Comparison of ENCODE assay signal across 8 cellular contexts in genomic region chr18:9673296-9674251, GRCh38. TPM values are rescaled to one million over a fixed set of nuclear protein-coding genes. Genes with fewer than 3 reads are reported as not detected.
DNase-seq lines count a peak whose midpoint lies in the region; ATAC-seq and TF ChIP-seq lines count a peak whose summit lies in the region.

No MANE protein-coding gene starts in this region.

- H3K27ac ChIP-seq in left ventricle myocardium inferior (replicated peaks) = peak overlapping the region; percentile 39

- no peak overlapping the region for H3K4me3 ChIP-seq in Caco-2 (ENCODE audit: low read depth, low read length)
- H3K4me3 ChIP-seq in left ventricle myocardium inferior = no peak overlapping the region

- CTCF ChIA-PET in Caco-2 (lab: Charles Lee) = interaction anchor here (0.6 to 2.7 kb wide), 13 partner anchors 10 to 466 kb away, joined by 3 to 21 read pairs (median 5); no protein-coding TSS in a partner anchor

- POLR2A ChIA-PET in Caco-2 (lab: Charles Lee) = interaction anchor here (0.5 to 1.2 kb wide), 15 partner anchors 10 to 747 kb away, joined by 3 to 9 read pairs (median 4); no protein-coding TSS in a partner anchor

- H3K4me1 Mint-ChIP-seq in Caco-2 (ENCODE audit: low read depth, unreplicated experiment) = peaks cover 26% of the 10 kb centered on the region
- H3K4me1 Mint-ChIP-seq in activated T-helper 17 cell treated with anti-CD3 and anti-CD28 coated beads, Interleukin-2, amount 50 U/mL, for 72 hours = peaks cover 5% of the 10 kb centered on the region

- H3K27ac Mint-ChIP-seq in Caco-2 (ENCODE audit: unreplicated experiment) = peak overlapping the region; percentile 96
- H3K27ac Mint-ChIP-seq in activated T-helper 17 cell treated with anti-CD3 and anti-CD28 coated beads, Interleukin-2, amount 50 U/mL, for 72 hours = peak overlapping the region; percentile 14

- H3K4me1 ChIP-seq in Caco-2 (peaks cover 5% of the 10 kb centered on the region), left ventricle myocardium inferior (peaks cover 7% of the 10 kb centered on the region)

- no peaks in the 10 kb centered on the region for H3K9me3 ChIP-seq in Caco-2
- H3K9me3 ChIP-seq in left ventricle myocardium inferior (replicated peaks) = peaks cover 7% of the 10 kb centered on the region

- TF ChIP-seq CTCF in Caco-2 (IDR thresholded peaks at IDR 0.05; ENCODE audit: insufficient read depth in 1 of 2, low read depth in 1 of 2, low read length in 1 of 2, severe bottlenecking in 1 of 2, unreplicated experiment in 1 of 2) (peak; percentile 18 to 46), left ventricle myocardium inferior (IDR thresholded peaks at IDR 0.05; ENCODE audit: borderline replicate concordance) (no peak)

- H3K36me3 ChIP-seq in Caco-2 (ENCODE audit: control insufficient read depth, insufficient read depth, low read length) (no peaks in the 10 kb centered on the region), left ventricle myocardium inferior (no peaks in the 10 kb centered on the region)

- peak; percentile 85 to 87 for DNase-seq in Caco-2
- peak; percentile 81 for DNase-seq in NCI-H2196 (lab: John Stamatoyannopoulos, UW; ENCODE audit: unreplicated experiment)
- no peak for DNase-seq in left ventricle myocardium inferior
- DNase-seq in stimulated activated CD4-positive, alpha-beta T cell treated with anti-CD3 and anti-CD28 coated beads, TNF-alpha, amount 100 ng/mL, for 48 hours (ENCODE audit: low read depth in 3 of 3) = peak in 2 of 3 donors; percentile 7 to 12
- no peak for DNase-seq in occipital lobe (lab: John Stamatoyannopoulos, UW)

- peak overlapping the region; percentile 67 for H3K4me3 Mint-ChIP-seq in Caco-2 (ENCODE audit: unreplicated experiment)
- H3K4me3 Mint-ChIP-seq in activated T-helper 17 cell treated with anti-CD3 and anti-CD28 coated beads, Interleukin-2, amount 50 U/mL, for 72 hours = no peak overlapping the region

- intact Hi-C loops in Caco-2 (cut with micrococcal nuclease; ENCODE audit: unreplicated experiment) (loop anchor here (1.0 to 5.0 kb wide), 5 partner anchors 26 to 98 kb away; partner anchors contain the start of gene RAB31), left ventricle myocardium inferior (cut with micrococcal nuclease) (no loop called here)

- H3K27me3 ChIP-seq in Caco-2 (replicated peaks; ENCODE audit: control insufficient read depth, insufficient read depth, low read length) = no peaks in the 10 kb centered on the region
- H3K27me3 ChIP-seq in left ventricle myocardium inferior (ENCODE audit: low read depth) = no peaks in the 10 kb centered on the region

- TSS peak; percentile 90 for BruUV-seq in Caco-2 (replicated peaks; lab: Mats Ljungman, UMichigan)

- no peaks in the 10 kb centered on the region for H3K9me3 Mint-ChIP-seq in Caco-2 (ENCODE audit: unreplicated experiment)
- no peaks in the 10 kb centered on the region for H3K9me3 Mint-ChIP-seq in activated T-helper 17 cell treated with anti-CD3 and anti-CD28 coated beads, Interleukin-2, amount 50 U/mL, for 72 hours

- peaks cover 4% of the 10 kb centered on the region for H3K36me3 Mint-ChIP-seq in Caco-2 (ENCODE audit: insufficient read depth, unreplicated experiment)
- no peaks in the 10 kb centered on the region for H3K36me3 Mint-ChIP-seq in activated T-helper 17 cell treated with anti-CD3 and anti-CD28 coated beads, Interleukin-2, amount 50 U/mL, for 72 hours (ENCODE audit: low read depth)

- ATAC-seq in GM18867 (IDR thresholded peaks at IDR 0.05; ENCODE audit: unreplicated experiment) (peak; percentile 98), HG02981 (IDR thresholded peaks at IDR 0.05; ENCODE audit: unreplicated experiment) (peak; percentile 99)
- peak; percentile 92 for ATAC-seq in activated T-helper 17 cell treated with anti-CD3 and anti-CD28 coated beads, Interleukin-2, amount 50 U/mL, for 72 hours (replicated peaks)

- H3K27me3 Mint-ChIP-seq in Caco-2 (ENCODE audit: insufficient read depth, unreplicated experiment) = no peaks in the 10 kb centered on the region
- H3K27me3 Mint-ChIP-seq in activated T-helper 17 cell treated with anti-CD3 and anti-CD28 coated beads, Interleukin-2, amount 50 U/mL, for 72 hours = peaks cover 9% of the 10 kb centered on the region

RNA-seq across cellular contexts. Expression of gene RAB31, which starts 34.5 kb away (rescaled TPM):
- 9.5 and 14.5 TPM in 2 replicates for total RNA-seq in Caco-2 (2022)
- total RNA-seq in activated T-helper 17 cell treated with anti-CD3 and anti-CD28 coated beads, Interleukin-2, amount 50 U/mL, for 72 hours = under 1 TPM; 0.08 to 0.69 TPM
- total RNA-seq in left ventricle myocardium inferior = 12.0 TPM
- total RNA-seq in occipital lobe = 27.6 TPM

RNA-seq across cellular contexts. Expression of gene PPP4R1, which starts 59.2 kb away (rescaled TPM):
- total RNA-seq in Caco-2 (2022) = 91.4 and 96.6 TPM in 2 replicates
- total RNA-seq in activated T-helper 17 cell treated with anti-CD3 and anti-CD28 coated beads, Interleukin-2, amount 50 U/mL, for 72 hours = 10 to 100 TPM; 28.9 to 47.6 TPM
- 53.5 TPM for total RNA-seq in left ventricle myocardium inferior
- 149 TPM for total RNA-seq in occipital lobe

Comparison
In these comparisons a context has a peak if more than half of its experiments do, and no peak if none do; other contexts are left out.
1. DNase-seq: peak in Caco-2 (2 of 2), NCI-H2196 (single experiment) and stimulated activated CD4-positive, alpha-beta T cell treated with anti-CD3 and anti-CD28 coated beads, TNF-alpha, amount 100 ng/mL, for 48 hours (2 of 3); none in left ventricle myocardium inferior (single experiment) and occipital lobe (single experiment).
2. Peak in every context shown above with its lines, with median percentiles within 50 percentile points of each other: ATAC-seq.